ENCODE assay signal across 8 cellular contexts in genomic region chr3:144770813-144771400, GRCh38.
DNase-seq lines count a peak whose midpoint lies in the region; ATAC-seq and TF ChIP-seq lines count a peak whose summit lies in the region.

No MANE protein-coding gene starts in this region.

- no peaks in the 10 kb centered on the region for H3K36me3 Mint-ChIP-seq in activated CD4-positive, alpha-beta T cell treated with anti-CD3 and anti-CD28 coated beads, Interleukin-2, amount 10 ng/mL, durations not matched to agents 7 days and 5 days (ENCODE audit: low read depth)

- intact Hi-C loops in gastrocnemius medialis (cut with DNase I; ENCODE audit: low total_unique reads) = loop anchor here (10.0 kb wide), 1 partner anchor 796 kb away; the partner anchor contains the start of gene DIPK2A

- H4K20me1 ChIP-seq in SK-N-SH (ENCODE audit: insufficient read depth) = no peaks in the 10 kb centered on the region

- H3K4me3 ChIP-seq in SK-N-SH (ENCODE audit: low read depth in 2 of 2, low read length in 1 of 2) = no peak overlapping the region
- H3K4me3 ChIP-seq in fibroblast of the aortic adventitia (ENCODE audit: low read depth, low read length) = no peak overlapping the region
- H3K4me3 ChIP-seq in gastrocnemius medialis = no peak overlapping the region

- no peak overlapping the region for H3K27ac ChIP-seq in SK-N-SH (ENCODE audit: low read depth in 2 of 2, low read length in 1 of 2)
- H3K27ac ChIP-seq in gastrocnemius medialis = peak overlapping the region in 2 of 4 donors; percentile 30 to 60

- no peak overlapping the region for H3K27ac Mint-ChIP-seq in activated CD4-positive, alpha-beta T cell treated with anti-CD3 and anti-CD28 coated beads, Interleukin-2, amount 10 ng/mL, durations not matched to agents 7 days and 5 days

- no peak overlapping the region for H3K4me3 Mint-ChIP-seq in activated CD4-positive, alpha-beta T cell treated with anti-CD3 and anti-CD28 coated beads, Interleukin-2, amount 10 ng/mL, durations not matched to agents 7 days and 5 days

- no peaks in the 10 kb centered on the region for H3F3A ChIP-seq in SK-N-SH (replicated peaks; ENCODE audit: insufficient read depth)

- no peaks in the 10 kb centered on the region for H3K9me3 Mint-ChIP-seq in activated CD4-positive, alpha-beta T cell treated with anti-CD3 and anti-CD28 coated beads, Interleukin-2, amount 10 ng/mL, durations not matched to agents 7 days and 5 days

- no peak for ATAC-seq in SK-N-SH treated with all-trans-retinoic acid at 6 μM for 48 hours
- ATAC-seq in gastrocnemius medialis = peak; percentile 61 to 69
- no peak for ATAC-seq in GM21576 (IDR thresholded peaks at IDR 0.05; ENCODE audit: unreplicated experiment)

- no peaks in the 10 kb centered on the region for H3K4me1 ChIP-seq in SK-N-SH (ENCODE audit: control insufficient read depth in 1 of 2, insufficient read depth in 2 of 2, low read depth in 1 of 2, low read length in 1 of 2)
- peaks cover 32 to 42% of the 10 kb centered on the region in 2 donors for H3K4me1 ChIP-seq in gastrocnemius medialis

- H3K4me2 ChIP-seq in SK-N-SH = no peak overlapping the region

- H3K27me3 Mint-ChIP-seq in activated CD4-positive, alpha-beta T cell treated with anti-CD3 and anti-CD28 coated beads, Interleukin-2, amount 10 ng/mL, durations not matched to agents 7 days and 5 days = no peaks in the 10 kb centered on the region

- H3K36me3 ChIP-seq in SK-N-SH (replicated peaks in 1 of 2; ENCODE audit: control insufficient read depth in 1 of 2, insufficient read depth in 2 of 2, low read length in 1 of 2) (no peaks in the 10 kb centered on the region), gastrocnemius medialis (no peaks in the 10 kb centered on the region)

- 5% methylated on average over 1 of the region's 1 CpG for WGBS in SK-N-SH (ENCODE audit: low lambda C conversion rate)

- H3K9ac ChIP-seq in SK-N-SH = no peak overlapping the region

- no peak for TF ChIP-seq POLR2A in gastrocnemius medialis (IDR thresholded peaks at IDR 0.05)

- POLR2A ChIA-PET in SK-N-SH (lab: Yijun Ruan, JAX) = no interaction called here
- POLR2A ChIA-PET in activated CD4-positive, alpha-beta T cell treated with anti-CD3 and anti-CD28 coated beads, Interleukin-2, amount 10 ng/mL, durations not matched to agents 7 days and 5 days (lab: Charles Lee) = no interaction called here

- H3K9me2 ChIP-seq in SK-N-SH = no peaks in the 10 kb centered on the region

- no peak for TF ChIP-seq EP300 in SK-N-SH (IDR thresholded peaks at IDR 0.05; ENCODE audit: borderline replicate concordance in 1 of 2, low read depth in 1 of 2, low read length in 1 of 2)

- in situ Hi-C loops in gastrocnemius medialis (cut with MboI; ENCODE audit: low sequenced_read_pairs in 4 of 4) = no loop called here

- TF ChIP-seq RAD21 in SK-N-SH (IDR thresholded peaks at IDR 0.05; ENCODE audit: low read length) = peak; percentile 52

- H3K79me2 ChIP-seq in SK-N-SH (ENCODE audit: insufficient read depth) = no peaks in the 10 kb centered on the region

- DNase-seq in SK-N-SH (no peak), NCI-H82 treated with DMSO at 0.1 percent for 48 hours (lab: John Stamatoyannopoulos, UW; ENCODE audit: unreplicated experiment) (peak; percentile 18), fibroblast of the aortic adventitia (ENCODE audit: low read depth) (peak; percentile 63), gastrocnemius medialis (no peak), ecto neural progenitor cell (ENCODE audit: low spot score) (no peak)
- no peak for DNase-seq in activated CD4-positive, alpha-beta T cell treated with anti-CD3 and anti-CD28 coated beads, Interleukin-2, amount 10 ng/mL, durations not matched to agents 7 days and 5 days

- peak; percentile 51 for TF ChIP-seq CTCF in SK-N-SH (IDR thresholded peaks at IDR 0.05)
- peak; percentile 39 for TF ChIP-seq CTCF in fibroblast of the aortic adventitia (IDR thresholded peaks at IDR 0.05; ENCODE audit: insufficient read depth, low read length)
- peak in 2 of 5 experiments; percentile 10 to 23 for TF ChIP-seq CTCF in gastrocnemius medialis (IDR thresholded peaks at IDR 0.05 in 4 of 5, conservative IDR thresholded peaks at IDR 0.05 in 1 of 5)

- no peaks in the 10 kb centered on the region for H3K4me1 Mint-ChIP-seq in activated CD4-positive, alpha-beta T cell treated with anti-CD3 and anti-CD28 coated beads, Interleukin-2, amount 10 ng/mL, durations not matched to agents 7 days and 5 days

- no peaks in the 10 kb centered on the region for H3K9me3 ChIP-seq in SK-N-SH
- no peaks in the 10 kb centered on the region for H3K9me3 ChIP-seq in gastrocnemius medialis

- H2AFZ ChIP-seq in SK-N-SH (ENCODE audit: low read depth) = no peak overlapping the region

- no peaks in the 10 kb centered on the region for H3K27me3 ChIP-seq in SK-N-SH (ENCODE audit: insufficient read depth)
- no peaks in the 10 kb centered on the region for H3K27me3 ChIP-seq in gastrocnemius medialis

- CTCF ChIA-PET in SK-N-SH (lab: Yijun Ruan, JAX) = no interaction called here
- CTCF ChIA-PET in activated CD4-positive, alpha-beta T cell treated with anti-CD3 and anti-CD28 coated beads, Interleukin-2, amount 10 ng/mL, durations not matched to agents 7 days and 5 days (lab: Charles Lee) = no interaction called here

TF ChIP-seq in SK-N-SH, 30 proteins besides CTCF, POLR2A, EP300 and RAD21:
- TF ChIP-seq TAF1 (IDR thresholded peaks at IDR 0.05; ENCODE audit: borderline replicate concordance, low read depth, low read length) (no peak), SMC3 (IDR thresholded peaks at IDR 0.05; ENCODE audit: low read depth, low read length) (peak; percentile 15; the same call in 1 of the 2 replicates)
TF ChIP-seq in SK-N-SH: peak in this region for 1.

TF ChIP-seq in SK-N-SH treated with all-trans-retinoic acid at 6 μM for 48 hours, 23 proteins besides CTCF, POLR2A, EP300 and RAD21:
- TF ChIP-seq ZNF565 (CRISPR knock-in tag; conservative IDR thresholded peaks at IDR 0.05; ENCODE audit: low read depth) (no peak), TCF4 (CRISPR knock-in tag; IDR thresholded peaks at IDR 0.05; ENCODE audit: borderline replicate concordance) (no peak), CSRNP3 (CRISPR knock-in tag; IDR thresholded peaks at IDR 0.05) (no peak), ISL1 (CRISPR knock-in tag; IDR thresholded peaks at IDR 0.05) (no peak), OSR1 (CRISPR knock-in tag; IDR thresholded peaks at IDR 0.05) (no peak), ZNF8 (CRISPR knock-in tag; IDR thresholded peaks at IDR 0.05) (no peak), BACH2 (CRISPR knock-in tag; IDR thresholded peaks at IDR 0.05; ENCODE audit: borderline replicate concordance) (no peak), RARB (CRISPR knock-in tag; IDR thresholded peaks at IDR 0.05) (no peak), GLIS3 (CRISPR knock-in tag; IDR thresholded peaks at IDR 0.05) (no peak)
- TF ChIP-seq, protein P1, sequence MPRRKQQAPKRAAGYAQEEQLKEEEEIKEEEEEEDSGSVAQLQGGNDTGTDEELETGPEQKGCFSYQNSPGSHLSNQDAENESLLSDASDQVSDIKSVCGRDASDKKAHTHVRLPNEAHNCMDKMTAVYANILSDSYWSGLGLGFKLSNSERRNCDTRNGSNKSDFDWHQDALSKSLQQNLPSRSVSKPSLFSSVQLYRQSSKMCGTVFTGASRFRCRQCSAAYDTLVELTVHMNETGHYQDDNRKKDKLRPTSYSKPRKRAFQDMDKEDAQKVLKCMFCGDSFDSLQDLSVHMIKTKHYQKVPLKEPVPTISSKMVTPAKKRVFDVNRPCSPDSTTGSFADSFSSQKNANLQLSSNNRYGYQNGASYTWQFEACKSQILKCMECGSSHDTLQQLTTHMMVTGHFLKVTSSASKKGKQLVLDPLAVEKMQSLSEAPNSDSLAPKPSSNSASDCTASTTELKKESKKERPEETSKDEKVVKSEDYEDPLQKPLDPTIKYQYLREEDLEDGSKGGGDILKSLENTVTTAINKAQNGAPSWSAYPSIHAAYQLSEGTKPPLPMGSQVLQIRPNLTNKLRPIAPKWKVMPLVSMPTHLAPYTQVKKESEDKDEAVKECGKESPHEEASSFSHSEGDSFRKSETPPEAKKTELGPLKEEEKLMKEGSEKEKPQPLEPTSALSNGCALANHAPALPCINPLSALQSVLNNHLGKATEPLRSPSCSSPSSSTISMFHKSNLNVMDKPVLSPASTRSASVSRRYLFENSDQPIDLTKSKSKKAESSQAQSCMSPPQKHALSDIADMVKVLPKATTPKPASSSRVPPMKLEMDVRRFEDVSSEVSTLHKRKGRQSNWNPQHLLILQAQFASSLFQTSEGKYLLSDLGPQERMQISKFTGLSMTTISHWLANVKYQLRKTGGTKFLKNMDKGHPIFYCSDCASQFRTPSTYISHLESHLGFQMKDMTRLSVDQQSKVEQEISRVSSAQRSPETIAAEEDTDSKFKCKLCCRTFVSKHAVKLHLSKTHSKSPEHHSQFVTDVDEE (CRISPR knock-in tag; IDR thresholded peaks at IDR 0.05) = no peak

Comparison
In these comparisons a context has a peak if more than half of its experiments do, and no peak if none do; other contexts are left out.
1. DNase-seq: peak in NCI-H82 treated with DMSO at 0.1 percent for 48 hours (single experiment) and fibroblast of the aortic adventitia (single experiment); none in SK-N-SH (single experiment), gastrocnemius medialis (0 of 2), ecto neural progenitor cell (single experiment) and activated CD4-positive, alpha-beta T cell treated with anti-CD3 and anti-CD28 coated beads, Interleukin-2, amount 10 ng/mL, durations not matched to agents 7 days and 5 days (single experiment).
2. ATAC-seq: peak in gastrocnemius medialis (2 of 2); none in SK-N-SH treated with all-trans-retinoic acid at 6 μM for 48 hours (single experiment) and GM21576 (single experiment).